In genomic region chr1:41362357-41362721, GRCh38 we compare ENCODE assay signal across 10 cellular contexts. TPM values are rescaled to one million over a fixed set of nuclear protein-coding genes. Genes with fewer than 3 reads are reported as not detected.
A peak's percentile ranks its signal among the peaks of the same experiment; 100 is the strongest.
DNase-seq lines count a peak whose midpoint lies in the region; ATAC-seq, FAIRE-seq and TF ChIP-seq lines count a peak whose summit lies in the region.
"Had no signal": no experiment of that assay in that cellular context is flagged by ENCODE, and none has a peak within 500 bp of the region (broad histone marks: within the 10 kb centered on the region; RNA-seq: fewer than 3 reads in every experiment).

No MANE protein-coding gene starts in this region.

- DNase-seq in cardiac muscle cell (ENCODE audit: low read depth in 1 of 2, low spot score in 1 of 2): no peak
- no peak for DNase-seq in Right ventricle myocardium inferior (ENCODE audit: missing footprints)
- no peak for DNase-seq in astrocyte (ENCODE audit: low read depth)
- no peak for DNase-seq in naive B cell
- DNase-seq in upper lobe of left lung: peak in 1 of 2 donors; percentile 84
- DNase-seq in HFFc6: no peak
- DNase-seq in mesenteric fat pad (ENCODE audit: low spot score): no peak
- DNase-seq in anterior cingulate cortex (lab: John Stamatoyannopoulos, UW): no peak
- DNase-seq: central memory CD4-positive, alpha-beta T cell had no signal

- H3K4me2 ChIP-seq in astrocyte (ENCODE audit: low read length): peak overlapping the region; percentile 87

- peak overlapping the region; percentile 79 for H3K4me3 ChIP-seq in cardiac muscle cell
- H3K4me3 ChIP-seq in astrocyte (ENCODE audit: insufficient read depth, low read depth, low read length): no peak overlapping the region
- peak overlapping the region in 3 of 4 donors; percentile 75 to 79 (median 77) for H3K4me3 ChIP-seq in upper lobe of left lung

- H3K4me3 Mint-ChIP-seq in astrocyte (ENCODE audit: unreplicated experiment): peak overlapping the region; percentile 66
- H3K4me3 Mint-ChIP-seq in naive B cell: peak overlapping the region; percentile 63 to 87 (median 72)
- no peak overlapping the region for H3K4me3 Mint-ChIP-seq in HFFc6

- H3K27ac ChIP-seq in cardiac muscle cell (no peak overlapping the region), astrocyte (ENCODE audit: low read depth, low read length) (no peak overlapping the region), upper lobe of left lung (no peak overlapping the region)

- no peaks in the 10 kb centered on the region for H3K79me2 ChIP-seq in astrocyte (ENCODE audit: insufficient read depth, low read length)

- H3K36me3 Mint-ChIP-seq in astrocyte (ENCODE audit: low read depth, unreplicated experiment) (no peaks in the 10 kb centered on the region), naive B cell (no peaks in the 10 kb centered on the region), HFFc6 (ENCODE audit: low read depth) (no peaks in the 10 kb centered on the region)

- FAIRE-seq in astrocyte (lab: Jason Lieb, UNC): no peak
- FAIRE-seq: TTC549 had no signal

- peaks cover 15% of the 10 kb centered on the region for H3K27me3 ChIP-seq in cardiac muscle cell
- peaks cover 33% of the 10 kb centered on the region for H3K27me3 ChIP-seq in astrocyte (ENCODE audit: insufficient read depth, low read length)
- H3K27me3 ChIP-seq in upper lobe of left lung: peaks cover 0 to 28% (median 14%) of the 10 kb centered on the region in 4 donors

- ATAC-seq in Right ventricle myocardium inferior: no peak
- ATAC-seq in naive B cell (ENCODE audit: low read depth in 2 of 2): no peak
- ATAC-seq in upper lobe of left lung (ENCODE audit: low FRiP score in 2 of 2): no peak

- H3K9me3 Mint-ChIP-seq in astrocyte (ENCODE audit: unreplicated experiment): no peaks in the 10 kb centered on the region
- H3K9me3 Mint-ChIP-seq in naive B cell: no peaks in the 10 kb centered on the region
- no peaks in the 10 kb centered on the region for H3K9me3 Mint-ChIP-seq in HFFc6

- H3K4me1 Mint-ChIP-seq in astrocyte (ENCODE audit: low read depth, unreplicated experiment) (peaks cover 24% of the 10 kb centered on the region), naive B cell (peaks cover 28 to 46% (median 38%) of the 10 kb centered on the region in 3 donors), HFFc6 (ENCODE audit: low read depth) (peaks cover 32% of the 10 kb centered on the region)

- no peak for TF ChIP-seq EP300 in upper lobe of left lung (IDR thresholded peaks at IDR 0.05)

- H4K20me1 ChIP-seq in astrocyte (ENCODE audit: insufficient read depth, low read length): peaks cover 4% of the 10 kb centered on the region

- peaks cover 32% of the 10 kb centered on the region for H3K27me3 Mint-ChIP-seq in astrocyte (ENCODE audit: low read depth, unreplicated experiment)
- H3K27me3 Mint-ChIP-seq in naive B cell: peaks cover 12 to 53% (median 41%) of the 10 kb centered on the region in 3 donors
- peaks cover 33% of the 10 kb centered on the region for H3K27me3 Mint-ChIP-seq in HFFc6 (ENCODE audit: insufficient read depth)

- peak overlapping the region; percentile 41 for H2AFZ ChIP-seq in astrocyte (ENCODE audit: low read depth, low read length)

- TF ChIP-seq CTCF in cardiac muscle cell (IDR thresholded peaks at IDR 0.05; ENCODE audit: low read depth, low read length) (no peak), astrocyte (IDR thresholded peaks at IDR 0.05; ENCODE audit: insufficient read depth, low read depth, low read length) (no peak), upper lobe of left lung (IDR thresholded peaks at IDR 0.05) (no peak), HFFc6 (IDR thresholded peaks at IDR 0.05) (no peak)

- H3K27ac Mint-ChIP-seq in astrocyte (ENCODE audit: unreplicated experiment): no peak overlapping the region
- H3K27ac Mint-ChIP-seq in naive B cell: peak overlapping the region in 3 of 6 donors; percentile 38 to 65 (median 59)
- H3K27ac Mint-ChIP-seq in HFFc6: no peak overlapping the region

- H3K4me1 ChIP-seq in cardiac muscle cell (ENCODE audit: low read depth) (peaks cover 52% of the 10 kb centered on the region), astrocyte (ENCODE audit: insufficient read depth, low read length) (peaks cover 46% of the 10 kb centered on the region), upper lobe of left lung (peaks cover 30 to 50% (median 37%) of the 10 kb centered on the region in 4 donors)

- H3K9ac ChIP-seq in astrocyte (ENCODE audit: low read length): peak overlapping the region; percentile 23

- H3K36me3 ChIP-seq in cardiac muscle cell (no peaks in the 10 kb centered on the region), astrocyte (ENCODE audit: insufficient read depth, low read length) (no peaks in the 10 kb centered on the region), upper lobe of left lung (no peaks in the 10 kb centered on the region)

- H3K9me3 ChIP-seq in cardiac muscle cell (ENCODE audit: low read depth): no peaks in the 10 kb centered on the region
- H3K9me3 ChIP-seq in astrocyte (ENCODE audit: insufficient read depth, low read depth, low read length): no peaks in the 10 kb centered on the region
- H3K9me3 ChIP-seq in upper lobe of left lung: no peaks in the 10 kb centered on the region

- WGBS in upper lobe of left lung, 2 donors: 17 to 18% methylated on average over 12 to 17 of the region's 20 CpGs

- TF ChIP-seq POLR2A in upper lobe of left lung (IDR thresholded peaks at IDR 0.05): no peak

- intact Hi-C loops in Right ventricle myocardium inferior (cut with DNase I): loop anchor here (5.0 kb wide), 1 partner anchor 55 kb away; no protein-coding TSS in a partner anchor

RNA-seq across cellular contexts. Expression of gene FOXO6, which starts 1.1 kb away (rescaled TPM):
- total RNA-seq in cardiac muscle cell (9.9 and 18.2 TPM in 2 replicates), Right ventricle myocardium inferior (4.5 TPM), astrocyte (1.2 TPM in 2 replicates), upper lobe of left lung (1 to 10 TPM in 2 of 6 donors, under 1 TPM in 4; 0.31 to 1.2 (median 0.79) TPM), mesenteric fat pad (not detected)
- polyA plus RNA-seq in cardiac muscle cell (10.7 and 18.6 TPM in 2 replicates), naive B cell (ENCODE audit: low read depth in 6 of 6) (under 1 TPM in 1 of 6 donors, not detected in 5; 0.21 TPM)
- total RNA-seq in HFFc6 (2021; fragmentation: NEBNext Ultra II Directional; extraction: Animal tissue kit (Norgen Biotek cat#: 25700)): under 1 TPM in 2 of 6 experiments, not detected in 4; 0.07 to 0.08 TPM
